In the genomic region with DNA sequence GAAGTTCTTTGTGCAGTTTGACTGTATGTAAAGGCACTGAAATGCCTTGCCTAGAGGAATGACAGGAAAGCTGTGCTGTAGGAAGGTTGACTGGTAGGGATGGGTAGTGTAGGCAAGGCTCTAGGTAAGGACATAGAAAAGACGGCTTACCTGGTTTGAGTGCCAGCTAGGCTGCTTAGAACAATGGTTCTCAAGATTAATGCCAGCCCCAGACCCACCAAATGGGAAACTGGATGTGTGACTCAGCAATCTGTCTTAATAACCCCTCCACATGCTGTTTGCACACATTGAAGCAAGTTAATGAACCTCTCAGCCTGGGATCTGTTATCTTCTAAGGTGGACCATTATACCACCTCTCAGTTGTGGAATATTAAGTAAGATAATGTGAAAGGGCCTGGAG, we compare ENCODE assay signal across 10 cellular contexts. TPM values are rescaled to one million over a fixed set of nuclear protein-coding genes. Genes with fewer than 3 reads are reported as not detected.
DNase-seq lines count a peak whose midpoint lies in the region; ATAC-seq, FAIRE-seq and TF ChIP-seq lines count a peak whose summit lies in the region.
"Had no signal": no experiment of that assay in that cellular context is flagged by ENCODE, and none has a peak within 500 bp of the region (broad histone marks: within the 10 kb centered on the region; RNA-seq: fewer than 3 reads in every experiment).

No MANE protein-coding gene starts in this region.

- H3K27me3 ChIP-seq in KMS-11 (ENCODE audit: insufficient read depth, low read depth) (no peaks in the 10 kb centered on the region), K562 (ENCODE audit: control insufficient read depth in 2 of 2, insufficient read depth in 2 of 2, low read length in 2 of 2) (no peaks in the 10 kb centered on the region), trophoblast cell (ENCODE audit: insufficient read depth, low read length) (no peaks in the 10 kb centered on the region), dorsolateral prefrontal cortex (no peaks in the 10 kb centered on the region)
- H3K27me3 ChIP-seq: neutrophil had no signal

- TF ChIP-seq CTCF in KMS-11 (conservative IDR thresholded peaks at IDR 0.05; ENCODE audit: low read depth, low read length) (no peak), K562 (IDR thresholded peaks at IDR 0.05 in 2 of 3, conservative IDR thresholded peaks at IDR 0.05 in 1 of 3; ENCODE audit: insufficient read depth in 2 of 3, low read depth in 1 of 3, low read length in 3 of 3) (no peak), dorsolateral prefrontal cortex (IDR thresholded peaks at IDR 0.05 in 54 of 56, conservative IDR thresholded peaks at IDR 0.05 in 2 of 56; ENCODE audit: low read depth in 1 of 56, partially characterized antibody in 56 of 56) (no peak)

- peak overlapping the region; percentile 77 for H3K4me3 Mint-ChIP-seq in T-helper 1 cell treated with Interleukin-12 subunit alpha and Interleukin-12 subunit beta and Interleukin-4 antibody, amounts not matched to agents 30 μg/mL and 1 μg/mL, for 36 hours

- H3K4ac ChIP-seq in trophoblast cell (ENCODE audit: low read depth, low read length): peak overlapping the region; percentile 61

- no peak overlapping the region for H4K12ac ChIP-seq in trophoblast cell (ENCODE audit: low read depth, low read length)

- H3K79me2 ChIP-seq in KMS-11 (ENCODE audit: insufficient read depth, low read depth): peaks cover 66% of the 10 kb centered on the region
- peaks cover 85% of the 10 kb centered on the region for H3K79me2 ChIP-seq in K562 (ENCODE audit: control insufficient read depth, insufficient read depth, low read length)
- H3K79me2 ChIP-seq in trophoblast cell (ENCODE audit: control insufficient read depth, insufficient read depth, low read length, poor library complexity): peaks cover 23% of the 10 kb centered on the region

- TF ChIP-seq POLR2A in K562 (conservative IDR thresholded peaks at IDR 0.05): no peak; the same call in 1 of the 2 replicates

- no peak for FAIRE-seq in K562 (lab: Jason Lieb, UNC)

- peaks cover 71% of the 10 kb centered on the region for H4K20me1 ChIP-seq in KMS-11 (ENCODE audit: insufficient read depth)
- peaks cover 76% of the 10 kb centered on the region for H4K20me1 ChIP-seq in K562 (replicated peaks; ENCODE audit: control insufficient read depth, insufficient read depth, low read length)

- no peak overlapping the region for H3K23ac ChIP-seq in trophoblast cell (ENCODE audit: low read length)

- H2BK120ac ChIP-seq in trophoblast cell (ENCODE audit: insufficient read depth, low read length, poor library complexity): no peak overlapping the region

- peaks cover 54% of the 10 kb centered on the region for H3K4me1 Mint-ChIP-seq in T-helper 1 cell treated with Interleukin-12 subunit alpha and Interleukin-12 subunit beta and Interleukin-4 antibody, amounts not matched to agents 30 μg/mL and 1 μg/mL, for 36 hours (ENCODE audit: low read depth)

- ATAC-seq in K562 (no peak), GM21529 (IDR thresholded peaks at IDR 0.05; ENCODE audit: unreplicated experiment) (no peak)

- peaks cover 69% of the 10 kb centered on the region for H3K36me3 Mint-ChIP-seq in T-helper 1 cell treated with Interleukin-12 subunit alpha and Interleukin-12 subunit beta and Interleukin-4 antibody, amounts not matched to agents 30 μg/mL and 1 μg/mL, for 36 hours (ENCODE audit: low read depth)

- H3K79me1 ChIP-seq in trophoblast cell (ENCODE audit: low read length): peaks cover 7% of the 10 kb centered on the region

- no peak overlapping the region for H2AFZ ChIP-seq in KMS-11 (ENCODE audit: low read depth)
- no peak overlapping the region for H2AFZ ChIP-seq in K562 (ENCODE audit: low read depth, low read length)
- no peak overlapping the region for H2AFZ ChIP-seq in trophoblast cell (ENCODE audit: insufficient read depth, low read length, poor library complexity)

- H3K27ac ChIP-seq in KMS-11 (peak overlapping the region; percentile 97; the same call in 1 of the 2 replicates), K562 (ENCODE audit: extremely low read depth, low read depth, low read length) (peak overlapping the region; percentile 52), trophoblast cell (ENCODE audit: low read depth, low read length) (no peak overlapping the region), dorsolateral prefrontal cortex (peak overlapping the region in 1 of 59 donors; percentile 8)
- H3K27ac ChIP-seq: neutrophil had no signal

- no peak overlapping the region for H2AK5ac ChIP-seq in trophoblast cell (ENCODE audit: low read length)

- H3K18ac ChIP-seq in trophoblast cell (ENCODE audit: low read length): no peak overlapping the region

- H3K27ac Mint-ChIP-seq in T-helper 1 cell treated with Interleukin-12 subunit alpha and Interleukin-12 subunit beta and Interleukin-4 antibody, amounts not matched to agents 30 μg/mL and 1 μg/mL, for 36 hours: no peak overlapping the region

- peaks cover 21% of the 10 kb centered on the region for H3K9me1 ChIP-seq in K562 (ENCODE audit: control insufficient read depth, insufficient read depth, low read length)

- 76% methylated on average over 1 of the region's 1 CpG for WGBS in K562 (ENCODE audit: insufficient coverage, low coverage, missing lambda C conversion rate)
- WGBS in trophoblast cell (ENCODE audit: extremely low coverage, insufficient coverage, insufficient read length): no CpG with 5 or more reads among the region's 1 CpG

- POLR2A ChIA-PET in K562 (lab: Yijun Ruan, JAX): interaction anchor here (0.8 to 4.0 kb wide), 12 partner anchors 11 to 161 kb away, joined by 3 to 33 read pairs (median 4); no protein-coding TSS in a partner anchor

- TF ChIP-seq EP300 in K562 (IDR thresholded peaks at IDR 0.05; ENCODE audit: low read length): no peak

- H2BK12ac ChIP-seq in trophoblast cell (ENCODE audit: low read length): no peak overlapping the region

- no peaks in the 10 kb centered on the region for H3K27me3 Mint-ChIP-seq in T-helper 1 cell treated with Interleukin-12 subunit alpha and Interleukin-12 subunit beta and Interleukin-4 antibody, amounts not matched to agents 30 μg/mL and 1 μg/mL, for 36 hours (ENCODE audit: low read depth)

- CTCF ChIA-PET in K562 (lab: Yijun Ruan, JAX; ENCODE audit: low intra/inter-chr PET ratio): no interaction called here

- in situ Hi-C loops in K562 (cut with MboI): no loop called here

- H3K36me3 ChIP-seq in KMS-11 (ENCODE audit: insufficient read depth): peaks cover 40% of the 10 kb centered on the region; the same call in 1 of the 2 replicates
- H3K36me3 ChIP-seq in K562 (ENCODE audit: control insufficient read depth, insufficient read depth, low read length): peaks cover 84% of the 10 kb centered on the region
- peaks cover 35 to 55% of the 10 kb centered on the region in 2 experiments for H3K36me3 ChIP-seq in trophoblast cell (ENCODE audit: control insufficient read depth in 1 of 2, insufficient read depth in 2 of 2, low read length in 2 of 2)

- H3K9ac ChIP-seq in KMS-11: no peak overlapping the region
- peak overlapping the region; percentile 13 to 100; a peak in 1 of 4 replicates for H3K9ac ChIP-seq in K562 (ENCODE audit: insufficient read depth in 1 of 2, low read depth in 2 of 2, low read length in 2 of 2)
- peak overlapping the region; percentile 19 for H3K9ac ChIP-seq in trophoblast cell (ENCODE audit: low read length)

- no TSS peak for BruUV-seq in K562 (replicated peaks; lab: Mats Ljungman, UMichigan)

- no peak for TF ChIP-seq RAD21 in K562 (CRISPR knock-in tag; conservative IDR thresholded peaks at IDR 0.05 in 1 of 2, IDR thresholded peaks at IDR 0.05 in 1 of 2)

- no peaks in the 10 kb centered on the region for H3K9me3 ChIP-seq in K562 (replicated peaks; ENCODE audit: control insufficient read depth, insufficient read depth, low read depth, low read length)
- H3K9me3 ChIP-seq in trophoblast cell (ENCODE audit: insufficient read depth, low read depth, low read length): no peaks in the 10 kb centered on the region
- H3K9me3 ChIP-seq: neutrophil had no signal

- H3K9me3 Mint-ChIP-seq in T-helper 1 cell treated with Interleukin-12 subunit alpha and Interleukin-12 subunit beta and Interleukin-4 antibody, amounts not matched to agents 30 μg/mL and 1 μg/mL, for 36 hours: no peaks in the 10 kb centered on the region

- H3K4me2 ChIP-seq in KMS-11 (no peak overlapping the region; the same call in 1 of the 2 replicates), K562 (ENCODE audit: insufficient read depth, low read length) (peak overlapping the region; percentile 98), trophoblast cell (ENCODE audit: low read length) (no peak overlapping the region)

- no peak overlapping the region for H4K91ac ChIP-seq in trophoblast cell (ENCODE audit: low read depth, low read length)

- no peak for DNase-seq in T-helper 1 cell
- no peak for DNase-seq in K562 (ENCODE audit: extremely low read depth in 1 of 4, low spot score in 3 of 4)
- no peak for DNase-seq in trophoblast cell
- no peak for DNase-seq in HK-2 (ENCODE audit: unreplicated experiment)
- no peak for DNase-seq in dorsolateral prefrontal cortex
- DNase-seq: NCI-H2171 had no signal

- no peak overlapping the region for H3K14ac ChIP-seq in trophoblast cell (ENCODE audit: low read length)

- H3K4me1 ChIP-seq in KMS-11 (ENCODE audit: low read depth, poor library complexity, severe bottlenecking): peaks cover 44% of the 10 kb centered on the region
- H3K4me1 ChIP-seq in K562 (replicated peaks in 1 of 2; ENCODE audit: control insufficient read depth in 2 of 2, insufficient read depth in 2 of 2, low read length in 2 of 2): peaks cover 17 to 43% of the 10 kb centered on the region in 2 experiments; a peak in 3 of 5 replicates
- H3K4me1 ChIP-seq in trophoblast cell (ENCODE audit: control insufficient read depth in 1 of 2, insufficient read depth in 2 of 2, low read length in 2 of 2): peaks cover 0 to 5% of the 10 kb centered on the region in 2 experiments

- no peak overlapping the region for H3K4me3 ChIP-seq in KMS-11 (IDR thresholded peaks at IDR 0.05; ENCODE audit: insufficient read depth, low read depth, low read length)
- peak overlapping the region; percentile 91; the same call in 1 of the 2 replicates for H3K4me3 ChIP-seq in K562
- no peak overlapping the region for H3K4me3 ChIP-seq in trophoblast cell (ENCODE audit: low read depth, low read length)
- no peak overlapping the region for H3K4me3 ChIP-seq in dorsolateral prefrontal cortex

- H4K8ac ChIP-seq in trophoblast cell (ENCODE audit: low read depth, low read length): no peak overlapping the region

- intact Hi-C loops in K562 (cut with micrococcal nuclease) (no loop called here), dorsolateral prefrontal cortex (cut with DNase I) (no loop called here)

- H2BK5ac ChIP-seq in trophoblast cell (ENCODE audit: low read depth, low read length, poor library complexity): no peak overlapping the region

RNA-seq across cellular contexts. Expression of a gene that starts 3.7 kb away (rescaled TPM):
- total RNA-seq in K562 (2011; cell fraction: chromatin; rRNA removed; ENCODE audit: low replicate concordance): 368 and 416 TPM in 2 replicates
- total RNA-seq in K562 (2011; cell fraction: nucleolus; rRNA removed): 577 and 735 TPM in 2 replicates
- 828 and 1,575 TPM in 2 replicates for total RNA-seq in K562 (2011; cell fraction: nucleoplasm; rRNA removed)
- total RNA-seq in K562 (2014; rRNA removed): 2,700 and 3,102 TPM in 2 replicates
- total RNA-seq in K562 (2014; rRNA removed; fragmentation: Illumina TruSeq; extraction: Trizol): 3,530 and 3,738 TPM in 2 replicates
- 3,411 and 3,679 TPM in 2 replicates for total RNA-seq in K562 (2015; rRNA removed; fragmentation: Illumina TruSeq; extraction: Trizol)
- 3,592 and 3,622 TPM in 2 replicates for total RNA-seq in K562 (2021)
- 3,472 and 4,261 TPM in 2 replicates for polyA plus RNA-seq in K562 (2011; rRNA removed)
- 3,466 and 4,968 TPM in 2 replicates for polyA plus RNA-seq in K562 (2011; cell fraction: cytosol; rRNA removed)
- 1,428 and 2,203 TPM in 2 replicates for polyA plus RNA-seq in K562 (2011; cell fraction: nucleus; rRNA removed)
- 4,980 and 5,479 TPM in 2 replicates for polyA plus RNA-seq in K562 (2012)
- polyA plus RNA-seq in K562 (2014; fragmentation: Illumina TruSeq; extraction: Trizol): 4,042 and 4,231 TPM in 2 replicates
- 1,000 to 10,000 TPM; 5,693 to 5,771 TPM for polyA plus RNA-seq in K562 (2014; fragmentation: Nextera tagmentation; extraction: Ambion mirVana)
- polyA plus RNA-seq in K562 (2014; rRNA removed): 3,097 and 3,731 TPM in 2 replicates
- 1,903 and 2,025 TPM in 2 replicates for polyA minus RNA-seq in K562 (2011; rRNA and poly(A)+ RNA removed)
- polyA minus RNA-seq in K562 (2011; cell fraction: cytosol; rRNA and poly(A)+ RNA removed): 774 and 918 TPM in 2 replicates
- 197 and 395 TPM in 2 replicates for polyA minus RNA-seq in K562 (2011; cell fraction: nucleus; rRNA and poly(A)+ RNA removed)
- 4,211 and 4,337 TPM in 2 replicates for polyA plus RNA-seq in trophoblast cell (2013)
- 100 to 1,000 TPM; 382 to 717 (median 502) TPM for total RNA-seq in dorsolateral prefrontal cortex

RNA-seq across cellular contexts. Expression of a gene that starts 30.0 kb away (rescaled TPM):
- not detected in 2 replicates for total RNA-seq in K562 (2011; cell fraction: chromatin; rRNA removed; ENCODE audit: low replicate concordance)
- not detected in 2 replicates for total RNA-seq in K562 (2011; cell fraction: nucleolus; rRNA removed)
- not detected in 2 replicates for total RNA-seq in K562 (2011; cell fraction: nucleoplasm; rRNA removed)
- total RNA-seq in K562 (2014; rRNA removed): not detected in 2 replicates
- not detected in 2 replicates for total RNA-seq in K562 (2014; rRNA removed; fragmentation: Illumina TruSeq; extraction: Trizol)
- total RNA-seq in K562 (2015; rRNA removed; fragmentation: Illumina TruSeq; extraction: Trizol): not detected in 2 replicates
- total RNA-seq in K562 (2021): not detected in 2 replicates
- polyA plus RNA-seq in K562 (2011; rRNA removed): not detected in 2 replicates
- not detected in 2 replicates for polyA plus RNA-seq in K562 (2011; cell fraction: cytosol; rRNA removed)
- polyA plus RNA-seq in K562 (2011; cell fraction: nucleus; rRNA removed): not detected in 2 replicates
- polyA plus RNA-seq in K562 (2012): 0.05 and 0.10 TPM in 2 replicates
- not detected in 2 replicates for polyA plus RNA-seq in K562 (2014; fragmentation: Illumina TruSeq; extraction: Trizol)
- polyA plus RNA-seq in K562 (2014; fragmentation: Nextera tagmentation; extraction: Ambion mirVana): not detected
- not detected in 2 replicates for polyA plus RNA-seq in K562 (2014; rRNA removed)
- polyA minus RNA-seq in K562 (2011; rRNA and poly(A)+ RNA removed): not detected in 2 replicates
- polyA minus RNA-seq in K562 (2011; cell fraction: cytosol; rRNA and poly(A)+ RNA removed): 1.5 TPM in 1 of 2 replicates, not detected in the other
- polyA minus RNA-seq in K562 (2011; cell fraction: nucleus; rRNA and poly(A)+ RNA removed): not detected in 2 replicates
- polyA plus RNA-seq in trophoblast cell (2013): 0.08 and 0.10 TPM in 2 replicates
- total RNA-seq in dorsolateral prefrontal cortex: 10 to 100 TPM in 24 of 120 experiments, 1 to 10 TPM in 96; 3.4 to 16.3 (median 8.1) TPM

RNA-seq across cellular contexts. Expression of a gene that starts 51.6 kb away (rescaled TPM):
- total RNA-seq in K562 (2011; cell fraction: chromatin; rRNA removed; ENCODE audit: low replicate concordance): 58.4 and 169 TPM in 2 replicates
- 93.3 and 107 TPM in 2 replicates for total RNA-seq in K562 (2011; cell fraction: nucleolus; rRNA removed)
- 70.8 and 73.7 TPM in 2 replicates for total RNA-seq in K562 (2011; cell fraction: nucleoplasm; rRNA removed)
- 21.8 and 27.6 TPM in 2 replicates for total RNA-seq in K562 (2014; rRNA removed)
- total RNA-seq in K562 (2014; rRNA removed; fragmentation: Illumina TruSeq; extraction: Trizol): 22.9 and 28.5 TPM in 2 replicates
- total RNA-seq in K562 (2015; rRNA removed; fragmentation: Illumina TruSeq; extraction: Trizol): 41.7 and 43.5 TPM in 2 replicates
- 43.6 and 45.4 TPM in 2 replicates for total RNA-seq in K562 (2021)
- 26.2 and 30.8 TPM in 2 replicates for polyA plus RNA-seq in K562 (2011; rRNA removed)
- 28.6 and 44.2 TPM in 2 replicates for polyA plus RNA-seq in K562 (2011; cell fraction: cytosol; rRNA removed)
- polyA plus RNA-seq in K562 (2011; cell fraction: nucleus; rRNA removed): 30.8 and 44.9 TPM in 2 replicates
- 33.4 and 35.1 TPM in 2 replicates for polyA plus RNA-seq in K562 (2012)
- polyA plus RNA-seq in K562 (2014; fragmentation: Illumina TruSeq; extraction: Trizol): 35.6 and 38.4 TPM in 2 replicates
- 10 to 100 TPM in 1 of 2 experiments, 1 to 10 TPM in 1; 6.6 to 13.1 TPM for polyA plus RNA-seq in K562 (2014; fragmentation: Nextera tagmentation; extraction: Ambion mirVana)
- polyA plus RNA-seq in K562 (2014; rRNA removed): 24.2 and 30.6 TPM in 2 replicates
- polyA minus RNA-seq in K562 (2011; rRNA and poly(A)+ RNA removed): 80.3 and 121 TPM in 2 replicates
- 31.7 and 45.7 TPM in 2 replicates for polyA minus RNA-seq in K562 (2011; cell fraction: cytosol; rRNA and poly(A)+ RNA removed)
- polyA minus RNA-seq in K562 (2011; cell fraction: nucleus; rRNA and poly(A)+ RNA removed): 63.5 and 65.3 TPM in 2 replicates
- polyA plus RNA-seq in trophoblast cell (2013): 34.1 and 34.7 TPM in 2 replicates
- 100 to 1,000 TPM; 117 to 225 (median 167) TPM for total RNA-seq in dorsolateral prefrontal cortex

Comparison
In these comparisons a context has a peak if more than half of its experiments do, and no peak if none do; other contexts are left out.
1. RNA of a gene that starts 30.0 kb away (total RNA-seq): 3.4 to 16.3 TPM in dorsolateral prefrontal cortex; not detected in K562; every median in the first group is over 4 times any median in the second.